17 cellular contexts compared by ENCODE assay signal in the genomic region with DNA sequence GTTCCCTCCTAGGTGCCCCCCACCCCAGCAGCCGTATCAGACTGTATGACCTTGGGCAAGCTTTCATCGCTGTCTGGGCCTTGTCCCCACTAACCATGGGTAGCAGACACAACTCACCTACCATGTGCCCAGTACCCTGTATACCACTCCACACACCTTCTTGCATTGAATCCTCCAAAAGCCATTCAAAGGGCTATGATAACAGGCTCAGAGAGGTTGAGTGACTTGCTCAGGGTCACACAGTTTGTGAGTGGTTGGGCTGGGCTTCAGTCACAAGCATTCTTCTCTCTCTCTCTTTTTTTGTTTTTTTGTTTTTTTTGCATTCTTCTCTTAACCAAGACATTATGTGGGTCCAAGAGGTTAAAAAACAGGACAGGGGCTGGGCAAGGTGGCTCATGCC. TPM values are rescaled to one million over a fixed set of nuclear protein-coding genes. Genes with fewer than 3 reads are reported as not detected.
DNase-seq lines count a peak whose midpoint lies in the region; ATAC-seq, FAIRE-seq and TF ChIP-seq lines count a peak whose summit lies in the region.
"Had no signal": no experiment of that assay in that cellular context is flagged by ENCODE, and none has a peak within 500 bp of the region (broad histone marks: within the 10 kb centered on the region; RNA-seq: fewer than 3 reads in every experiment).

No MANE protein-coding gene starts in this region.

- TF ChIP-seq EP300 in GM12878 (IDR thresholded peaks at IDR 0.05; ENCODE audit: borderline replicate concordance in 1 of 2, control insufficient read depth in 1 of 2, low read depth in 2 of 2, low read length in 2 of 2), result no peak

- H3K9me3 ChIP-seq in BLaER1, result 0 out of 2 replicates have a peak, but pooled peaks cover 5% of the 10 kb centered on the region
- no peaks in the 10 kb centered on the region; the same call in 2 of the 3 replicates for H3K9me3 ChIP-seq in GM12878 (replicated peaks; ENCODE audit: control insufficient read depth, insufficient read depth, low read length)
- H3K9me3 ChIP-seq: MG63, psoas muscle had no signal

- intact Hi-C loops in GM12878 (cut with micrococcal nuclease; ENCODE audit: unreplicated experiment), result loop anchor here (5.0 to 10.0 kb wide), 2 partner anchors 47 to 84 kb away; a partner anchor contains a TSS

- H3K27ac ChIP-seq in BLaER1 (peak overlapping the region; percentile 98; the same call in 1 of the 2 replicates), GM12878 (ENCODE audit: control insufficient read depth, insufficient read depth) (no peak overlapping the region)
- H3K27ac ChIP-seq: C4-2B, psoas muscle had no signal

- CTCF ChIA-PET in GM12878 (lab: Yijun Ruan, JAX), result no interaction called here

- RAD21 ChIA-PET in GM12878 (lab: Charles Lee; ENCODE audit: unreplicated experiment), result no interaction called here

- peak overlapping the region; percentile 94 for H3K4me2 ChIP-seq in BLaER1
- H3K4me2 ChIP-seq in GM12878 (ENCODE audit: control insufficient read depth, insufficient read depth), result no peak overlapping the region

- H2AFZ ChIP-seq in GM12878 (ENCODE audit: control insufficient read depth, low read depth, low read length), result no peak overlapping the region

- BruUV-seq in GM12878 (replicated peaks; lab: Mats Ljungman, UMichigan), result TSS peak; percentile 45

- DNase-seq in D721Med (ENCODE audit: insufficient read length, low spot score) (peak; percentile 7), GM12878 (ENCODE audit: low read depth, low spot score) (no peak), NCI-H2081 (lab: John Stamatoyannopoulos, UW) (no peak)
- DNase-seq: activated CD8-positive, alpha-beta memory T cell treated with anti-CD3 and anti-CD28 coated beads for 24 hours; MG63; NCI-H187; NCI-H524 treated with DMSO at 0.1 percent for 48 hours; psoas muscle had no signal

- POLR2A ChIA-PET in GM12878 (lab: Charles Lee), result no interaction called here

- no peak overlapping the region for H3K4me3 ChIP-seq in BLaER1
- no peak overlapping the region for H3K4me3 ChIP-seq in GM12878
- H3K4me3 ChIP-seq: MG63, psoas muscle had no signal

- no peaks in the 10 kb centered on the region for H3K27me3 ChIP-seq in BLaER1
- no peaks in the 10 kb centered on the region for H3K27me3 ChIP-seq in GM12878 (replicated peaks in 1 of 2; ENCODE audit: control insufficient read depth in 2 of 2, insufficient read depth in 2 of 2, low read length in 1 of 2)

- no peak for TF ChIP-seq RAD21 in GM12878 (IDR thresholded peaks at IDR 0.05; ENCODE audit: insufficient read depth, low read depth, low read length)

- H4K20me1 ChIP-seq in BLaER1 (no peaks in the 10 kb centered on the region), GM12878 (ENCODE audit: control insufficient read depth, insufficient read depth) (no peaks in the 10 kb centered on the region; the same call in 1 of the 2 replicates)

- in situ Hi-C loops in GM12878 (cut with MboI), result no loop called here

- H3K36me3 ChIP-seq in BLaER1 (peaks cover 22% of the 10 kb centered on the region; the same call in 1 of the 2 replicates), GM12878 (ENCODE audit: control insufficient read depth in 2 of 2, insufficient read depth in 2 of 2, low read length in 1 of 2) (peaks cover 11 to 20% of the 10 kb centered on the region in 2 experiments)
- H3K36me3 ChIP-seq: MG63 had no signal

- SMC1A ChIA-PET in GM12878 (lab: Charles Lee; ENCODE audit: uncharacterized antibody, unreplicated experiment), result interaction anchor here (6.0 kb wide), 1 partner anchor 43 kb away, joined by 26 read pairs; a partner anchor contains a TSS

- no peak for TF ChIP-seq POLR2A in GM12878 (IDR thresholded peaks at IDR 0.05; ENCODE audit: low read depth, low read length)

- H3K9ac ChIP-seq in BLaER1 (no peak overlapping the region), GM12878 (ENCODE audit: control insufficient read depth, insufficient read depth, low read length) (no peak overlapping the region)

- no peak for TF ChIP-seq CTCF in D721Med (IDR thresholded peaks at IDR 0.05; ENCODE audit: insufficient read depth, missing control alignments)
- TF ChIP-seq CTCF in GM12878 (IDR thresholded peaks at IDR 0.05 in 2 of 3, conservative IDR thresholded peaks at IDR 0.05 in 1 of 3; ENCODE audit: control insufficient read depth in 2 of 3, extremely low read depth in 1 of 3, insufficient read depth in 1 of 3, low read depth in 3 of 3, low read length in 3 of 3), result no peak

- H3K4me1 ChIP-seq in BLaER1 (peaks cover 68% of the 10 kb centered on the region), GM12878 (ENCODE audit: control insufficient read depth, insufficient read depth, low read length) (peaks cover 14% of the 10 kb centered on the region)
- H3K4me1 ChIP-seq: psoas muscle had no signal

- ATAC-seq in GM12878 (no peak), GM21619 (IDR thresholded peaks at IDR 0.05; ENCODE audit: unreplicated experiment) (no peak), HG02678 (IDR thresholded peaks at IDR 0.05; ENCODE audit: unreplicated experiment) (no peak)
- ATAC-seq: psoas muscle had no signal

- no peak for FAIRE-seq in D721Med (lab: Jason Lieb, UNC)
- FAIRE-seq in GM12878 (lab: Jason Lieb, UNC), result no peak
- FAIRE-seq: frontal cortex, GM12891 had no signal

- H3K79me2 ChIP-seq in GM12878 (ENCODE audit: control insufficient read depth, insufficient read depth, low read length), result peaks cover 20% of the 10 kb centered on the region

- WGBS in GM12878 (ENCODE audit: insufficient coverage, insufficient replicate concordance, low lambda C conversion rate, missing lambda C conversion rate), result 95% methylated on average over 2 of the region's 2 CpGs

RNA-seq across cellular contexts. Expression of a gene that starts 2.6 kb away (rescaled TPM):
- 25.7 and 51.6 TPM in 2 replicates for total RNA-seq in GM12878 (2013; cell fraction: nucleolus; rRNA removed)
- total RNA-seq in GM12878 (2014; rRNA removed) (35.0 and 48.9 TPM in 2 replicates), GM12878 (2014; rRNA removed; fragmentation: Illumina TruSeq; extraction: Trizol) (17.7 and 19.8 TPM in 2 replicates), GM12878 (2021) (78.5 and 81.3 TPM in 2 replicates)
- 14.5 TPM for polyA plus RNA-seq in GM12878 (2011; ENCODE audit: low read depth)
- polyA plus RNA-seq in GM12878 (2011; rRNA removed) (14.8 and 25.3 TPM in 2 replicates), GM12878 (2014; fragmentation: Illumina TruSeq; extraction: Trizol) (6.6 and 21.1 TPM in 2 replicates), GM12878 (2014; fragmentation: Nextera tagmentation; extraction: Ambion mirVana) (1 to 10 TPM; 1.7 to 9.4 TPM), GM12878 (2014; rRNA removed) (46.9 and 58.2 TPM in 2 replicates), GM12878 (2016; fragmentation: Nextera tagmentation; extraction: Ambion mirVana) (10 to 100 TPM in 1 of 2 experiments, 1 to 10 TPM in 1; 6.7 to 42.3 TPM)
- polyA plus RNA-seq in GM12878 (2011; cell fraction: cytosol; rRNA removed), result 24.2 and 34.9 TPM in 2 replicates
- 162 and 199 TPM in 2 replicates for polyA plus RNA-seq in GM12878 (2011; cell fraction: nucleus; rRNA removed)
- 46.0 and 47.3 TPM in 2 replicates for polyA plus RNA-seq in GM12878 (2012)
- 30.4 and 38.9 TPM in 2 replicates for polyA minus RNA-seq in GM12878 (2011; rRNA and poly(A)+ RNA removed)
- polyA minus RNA-seq in GM12878 (2011; cell fraction: cytosol; rRNA and poly(A)+ RNA removed), result 16.8 and 18.5 TPM in 2 replicates
- 21.5 and 29.1 TPM in 2 replicates for polyA minus RNA-seq in GM12878 (2011; cell fraction: nucleus; rRNA and poly(A)+ RNA removed)
- total RNA-seq: H4, HT-29 had no signal

RNA-seq across cellular contexts. Expression of a gene that starts 11.9 kb away (rescaled TPM):
- total RNA-seq in GM12878 (2013; cell fraction: nucleolus; rRNA removed), result 17.9 and 18.0 TPM in 2 replicates
- 4.6 and 4.9 TPM in 2 replicates for total RNA-seq in GM12878 (2014; rRNA removed)
- 2.6 and 2.9 TPM in 2 replicates for total RNA-seq in GM12878 (2014; rRNA removed; fragmentation: Illumina TruSeq; extraction: Trizol)
- total RNA-seq in GM12878 (2021), result 23.5 and 26.7 TPM in 2 replicates
- 2.2 TPM for polyA plus RNA-seq in GM12878 (2011; ENCODE audit: low read depth)
- polyA plus RNA-seq in GM12878 (2011; rRNA removed), result 1.4 and 2.4 TPM in 2 replicates
- polyA plus RNA-seq in GM12878 (2011; cell fraction: cytosol; rRNA removed), result 3.8 and 6.1 TPM in 2 replicates
- 20.9 and 28.8 TPM in 2 replicates for polyA plus RNA-seq in GM12878 (2011; cell fraction: nucleus; rRNA removed)
- polyA plus RNA-seq in GM12878 (2012), result 9.9 and 13.9 TPM in 2 replicates
- 1.4 and 4.5 TPM in 2 replicates for polyA plus RNA-seq in GM12878 (2014; fragmentation: Illumina TruSeq; extraction: Trizol)
- under 1 TPM; 0.10 to 0.18 TPM for polyA plus RNA-seq in GM12878 (2014; fragmentation: Nextera tagmentation; extraction: Ambion mirVana)
- 19.8 and 24.9 TPM in 2 replicates for polyA plus RNA-seq in GM12878 (2014; rRNA removed)
- polyA plus RNA-seq in GM12878 (2016; fragmentation: Nextera tagmentation; extraction: Ambion mirVana), result 1 to 10 TPM; 2.0 to 2.6 TPM
- polyA minus RNA-seq in GM12878 (2011; rRNA and poly(A)+ RNA removed), result 1.1 and 3.7 TPM in 2 replicates
- 3.6 and 4.6 TPM in 2 replicates for polyA minus RNA-seq in GM12878 (2011; cell fraction: cytosol; rRNA and poly(A)+ RNA removed)
- 3.5 and 10.1 TPM in 2 replicates for polyA minus RNA-seq in GM12878 (2011; cell fraction: nucleus; rRNA and poly(A)+ RNA removed)

RNA-seq across cellular contexts. Expression of a gene that starts 17.6 kb away (rescaled TPM):
- total RNA-seq in GM12878 (2013; cell fraction: nucleolus; rRNA removed), result 0.17 and 0.20 TPM in 2 replicates
- total RNA-seq in GM12878 (2014; rRNA removed) (0.40 and 0.44 TPM in 2 replicates), GM12878 (2014; rRNA removed; fragmentation: Illumina TruSeq; extraction: Trizol) (not detected in 2 replicates), GM12878 (2021) (0.26 and 0.37 TPM in 2 replicates)
- not detected for polyA plus RNA-seq in GM12878 (2011; ENCODE audit: low read depth)
- polyA plus RNA-seq in GM12878 (2011; rRNA removed) (0.09 and 0.48 TPM in 2 replicates), GM12878 (2014; fragmentation: Illumina TruSeq; extraction: Trizol) (not detected in 2 replicates), GM12878 (2014; fragmentation: Nextera tagmentation; extraction: Ambion mirVana) (not detected), GM12878 (2014; rRNA removed) (0.15 and 0.60 TPM in 2 replicates), GM12878 (2016; fragmentation: Nextera tagmentation; extraction: Ambion mirVana) (under 1 TPM in 1 of 2 experiments, not detected in 1; 0.16 TPM)
- polyA plus RNA-seq in GM12878 (2011; cell fraction: cytosol; rRNA removed), result 0.27 and 0.37 TPM in 2 replicates
- 0.21 and 0.26 TPM in 2 replicates for polyA plus RNA-seq in GM12878 (2011; cell fraction: nucleus; rRNA removed)
- polyA plus RNA-seq in GM12878 (2012), result not detected in 2 replicates
- polyA minus RNA-seq in GM12878 (2011; rRNA and poly(A)+ RNA removed), result 0.59 and 1.4 TPM in 2 replicates
- polyA minus RNA-seq in GM12878 (2011; cell fraction: cytosol; rRNA and poly(A)+ RNA removed), result not detected in 2 replicates
- polyA minus RNA-seq in GM12878 (2011; cell fraction: nucleus; rRNA and poly(A)+ RNA removed), result 0.12 and 0.29 TPM in 2 replicates
- total RNA-seq: chondrocyte, frontal cortex, H4, HT-29, psoas muscle had no signal
- polyA plus RNA-seq: psoas muscle had no signal

RNA-seq across cellular contexts. Expression of a gene that starts 42.9 kb away (rescaled TPM):
- total RNA-seq in GM12878 (2013; cell fraction: nucleolus; rRNA removed), result 224 and 248 TPM in 2 replicates
- total RNA-seq in GM12878 (2014; rRNA removed), result 59.8 and 64.3 TPM in 2 replicates
- total RNA-seq in GM12878 (2014; rRNA removed; fragmentation: Illumina TruSeq; extraction: Trizol), result 36.7 and 39.4 TPM in 2 replicates
- total RNA-seq in GM12878 (2021), result 60.3 and 60.5 TPM in 2 replicates
- 36.9 TPM for polyA plus RNA-seq in GM12878 (2011; ENCODE audit: low read depth)
- polyA plus RNA-seq in GM12878 (2011; rRNA removed), result 29.6 and 42.3 TPM in 2 replicates
- 31.0 and 36.5 TPM in 2 replicates for polyA plus RNA-seq in GM12878 (2011; cell fraction: cytosol; rRNA removed)
- polyA plus RNA-seq in GM12878 (2011; cell fraction: nucleus; rRNA removed), result 443 and 591 TPM in 2 replicates
- 40.3 and 43.0 TPM in 2 replicates for polyA plus RNA-seq in GM12878 (2012)
- 35.1 and 47.3 TPM in 2 replicates for polyA plus RNA-seq in GM12878 (2014; fragmentation: Illumina TruSeq; extraction: Trizol)
- polyA plus RNA-seq in GM12878 (2014; fragmentation: Nextera tagmentation; extraction: Ambion mirVana), result 1 to 10 TPM in 1 of 2 experiments, under 1 TPM in 1; 0.66 to 3.8 TPM
- 63.6 and 67.0 TPM in 2 replicates for polyA plus RNA-seq in GM12878 (2014; rRNA removed)
- 10 to 100 TPM; 25.8 to 40.6 TPM for polyA plus RNA-seq in GM12878 (2016; fragmentation: Nextera tagmentation; extraction: Ambion mirVana)
- polyA minus RNA-seq in GM12878 (2011; rRNA and poly(A)+ RNA removed), result 57.6 and 57.9 TPM in 2 replicates
- 15.5 and 16.3 TPM in 2 replicates for polyA minus RNA-seq in GM12878 (2011; cell fraction: cytosol; rRNA and poly(A)+ RNA removed)
- 60.4 and 102 TPM in 2 replicates for polyA minus RNA-seq in GM12878 (2011; cell fraction: nucleus; rRNA and poly(A)+ RNA removed)

RNA-seq across cellular contexts. Expression of a gene that starts 46.6 kb away (rescaled TPM):
- total RNA-seq in GM12878 (2013; cell fraction: nucleolus; rRNA removed), result not detected in 2 replicates
- not detected in 2 replicates for total RNA-seq in GM12878 (2014; rRNA removed)
- total RNA-seq in GM12878 (2014; rRNA removed; fragmentation: Illumina TruSeq; extraction: Trizol), result not detected in 2 replicates
- not detected in 2 replicates for total RNA-seq in GM12878 (2021)
- not detected for polyA plus RNA-seq in GM12878 (2011; ENCODE audit: low read depth)
- polyA plus RNA-seq in GM12878 (2011; rRNA removed), result not detected in 2 replicates
- polyA plus RNA-seq in GM12878 (2011; cell fraction: cytosol; rRNA removed), result not detected in 2 replicates
- polyA plus RNA-seq in GM12878 (2011; cell fraction: nucleus; rRNA removed), result not detected in 2 replicates
- not detected in 2 replicates for polyA plus RNA-seq in GM12878 (2012)
- not detected in 2 replicates for polyA plus RNA-seq in GM12878 (2014; fragmentation: Illumina TruSeq; extraction: Trizol)
- polyA plus RNA-seq in GM12878 (2014; fragmentation: Nextera tagmentation; extraction: Ambion mirVana), result not detected
- polyA plus RNA-seq in GM12878 (2014; rRNA removed), result 0.03 TPM in 1 of 2 replicates, not detected in the other
- polyA plus RNA-seq in GM12878 (2016; fragmentation: Nextera tagmentation; extraction: Ambion mirVana), result not detected
- 0.10 TPM in 1 of 2 replicates, not detected in the other for polyA minus RNA-seq in GM12878 (2011; rRNA and poly(A)+ RNA removed)
- not detected in 2 replicates for polyA minus RNA-seq in GM12878 (2011; cell fraction: cytosol; rRNA and poly(A)+ RNA removed)
- not detected in 2 replicates for polyA minus RNA-seq in GM12878 (2011; cell fraction: nucleus; rRNA and poly(A)+ RNA removed)
- total RNA-seq: chondrocyte, frontal cortex, HT-29 had no signal
